Comparison of ENCODE assay signal across 23 cellular contexts in the genomic region with DNA sequence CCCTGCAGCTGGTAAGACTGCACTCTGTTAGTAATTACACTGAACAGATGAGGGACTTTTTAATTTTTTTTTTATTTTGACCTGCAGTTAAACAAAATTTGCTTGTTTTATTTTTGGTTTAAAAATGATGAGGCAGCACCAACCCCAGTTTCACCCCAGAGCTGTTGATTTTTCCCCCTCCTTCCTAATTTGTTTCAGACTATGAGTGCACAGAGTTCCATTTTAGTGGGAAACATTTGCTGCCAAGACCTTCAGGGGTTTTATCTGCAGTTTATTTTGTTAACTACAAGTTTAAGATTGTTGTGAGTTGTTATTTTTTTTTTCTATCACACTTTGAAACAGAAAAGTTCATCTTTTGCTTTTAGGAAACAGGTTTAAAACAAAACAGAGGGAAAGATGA.
DNase-seq lines count a peak whose midpoint lies in the region; ATAC-seq, FAIRE-seq and TF ChIP-seq lines count a peak whose summit lies in the region.
"Had no signal": no experiment of that assay in that cellular context is flagged by ENCODE, and none has a peak within 500 bp of the region (broad histone marks: within the 10 kb centered on the region; RNA-seq: fewer than 3 reads in every experiment).

No MANE protein-coding gene starts in this region.

- H3K4me1 Mint-ChIP-seq in T-helper 2 cell treated with Interferon-gamma antibody and Interleukin-4, amounts not matched to agents 5 μg/mL and 100 μg/mL, for 36 hours (ENCODE audit: low read depth): peaks cover 56% of the 10 kb centered on the region

- H3K4me1 ChIP-seq in tibial nerve (peaks cover 0 to 45% (median 2%) of the 10 kb centered on the region in 4 donors), colonic mucosa (no peaks in the 10 kb centered on the region)

- no peak overlapping the region for H3K27ac Mint-ChIP-seq in T-helper 2 cell treated with Interferon-gamma antibody and Interleukin-4, amounts not matched to agents 5 μg/mL and 100 μg/mL, for 36 hours

- no peaks in the 10 kb centered on the region for H3K36me3 Mint-ChIP-seq in T-helper 2 cell treated with Interferon-gamma antibody and Interleukin-4, amounts not matched to agents 5 μg/mL and 100 μg/mL, for 36 hours (ENCODE audit: low read depth)
- H3K36me3 Mint-ChIP-seq: T-cell had no signal

- H3K9ac ChIP-seq in colonic mucosa (ENCODE audit: low read depth in 2 of 2, low read length in 2 of 2): no peak overlapping the region

- H3K27me3 ChIP-seq in tibial nerve (no peaks in the 10 kb centered on the region), colonic mucosa (no peaks in the 10 kb centered on the region)
- H3K27me3 ChIP-seq: gastroesophageal sphincter, MG63 had no signal

- TF ChIP-seq POLR2A in tibial nerve (IDR thresholded peaks at IDR 0.05): no peak

- no peaks in the 10 kb centered on the region for H3K36me3 ChIP-seq in tibial nerve
- no peaks in the 10 kb centered on the region for H3K36me3 ChIP-seq in colonic mucosa
- H3K36me3 ChIP-seq: gastroesophageal sphincter, MG63 had no signal

- no peak for ATAC-seq in GM21529 (IDR thresholded peaks at IDR 0.05; ENCODE audit: unreplicated experiment)

- in situ Hi-C loops in astrocyte of the spinal cord (cut with HindIII; ENCODE audit: low sequenced_read_pairs): no loop called here

- intact Hi-C loops in colonic mucosa (cut with DNase I): no loop called here

- no peaks in the 10 kb centered on the region for H3K9me3 Mint-ChIP-seq in T-helper 2 cell treated with Interferon-gamma antibody and Interleukin-4, amounts not matched to agents 5 μg/mL and 100 μg/mL, for 36 hours
- H3K9me3 Mint-ChIP-seq: T-cell had no signal

- H3K27ac ChIP-seq in tibial nerve (peak overlapping the region; percentile 3 to 81 (median 64)), colonic mucosa (no peak overlapping the region)
- H3K27ac ChIP-seq: 22Rv1, C4-2B, gastroesophageal sphincter had no signal

- H3K4me3 ChIP-seq in astrocyte of the spinal cord (ENCODE audit: low read depth, low read length) (no peak overlapping the region), tibial nerve (peak overlapping the region in 1 of 4 donors; percentile 4), colonic mucosa (no peak overlapping the region)
- H3K4me3 ChIP-seq: gastroesophageal sphincter, MG63 had no signal

- H3K27me3 Mint-ChIP-seq in T-helper 2 cell treated with Interferon-gamma antibody and Interleukin-4, amounts not matched to agents 5 μg/mL and 100 μg/mL, for 36 hours (ENCODE audit: low read depth): peaks cover 4% of the 10 kb centered on the region
- H3K27me3 Mint-ChIP-seq: T-cell had no signal

- H3K4me3 Mint-ChIP-seq in T-helper 2 cell treated with Interferon-gamma antibody and Interleukin-4, amounts not matched to agents 5 μg/mL and 100 μg/mL, for 36 hours: peak overlapping the region; percentile 9
- H3K4me3 Mint-ChIP-seq: T-cell had no signal

- FAIRE-seq in HTR-8/SVneo (lab: Jason Lieb, UNC): no peak
- FAIRE-seq: small intestine had no signal

- TF ChIP-seq CTCF in astrocyte of the spinal cord (IDR thresholded peaks at IDR 0.05; ENCODE audit: low read depth, low read length) (no peak), tibial nerve (IDR thresholded peaks at IDR 0.05) (no peak), colonic mucosa (IDR thresholded peaks at IDR 0.05) (no peak)

- H3K9me3 ChIP-seq in tibial nerve (no peaks in the 10 kb centered on the region), colonic mucosa (no peaks in the 10 kb centered on the region)
- H3K9me3 ChIP-seq: gastroesophageal sphincter, MG63 had no signal

- DNase-seq in T-helper 2 cell treated with Interferon-gamma antibody and Interleukin-4, amounts not matched to agents 5 μg/mL and 100 μg/mL, for 36 hours (ENCODE audit: low spot score): no peak
- DNase-seq in T-helper 2 cell: no peak
- peak; percentile 25 for DNase-seq in astrocyte of the spinal cord (ENCODE audit: low read depth, low spot score)
- peak; percentile 31 for DNase-seq in left kidney (ENCODE audit: low read depth, low spot score)
- DNase-seq in tibial nerve (ENCODE audit: low spot score in 2 of 2): no peak
- no peak for DNase-seq in colonic mucosa
- no peak for DNase-seq in HTR-8/SVneo (ENCODE audit: insufficient read length, low spot score)
- DNase-seq: activated CD4-positive, alpha-beta T cell treated with anti-CD3 and anti-CD28 coated beads, Interleukin-2, amount 50 U/mL, for 4 hours; activated naive CD4-positive, alpha-beta T cell treated with Interleukin-2 at 50 U/mL for 16 hours; activated T-cell treated with anti-CD3 and anti-CD28 coated beads for 4 hours; anterior cingulate cortex; cortex of kidney; DMS 273 treated with DMSO at 0.1 percent for 48 hours; MG63; NCI-H187; posterior cingulate gyrus; small intestine; stimulated activated CD4-positive, alpha-beta T cell treated with anti-CD3 and anti-CD28 coated beads, Interleukin-4, amount 100 ng/mL, for 4 hours had no signal

- TF ChIP-seq EP300 in tibial nerve (IDR thresholded peaks at IDR 0.05): no peak

Comparison
In these comparisons a context has a peak if more than half of its experiments do, and no peak if none do; other contexts are left out.
1. DNase-seq: peak in astrocyte of the spinal cord (single experiment) and left kidney (single experiment); none in T-helper 2 cell treated with Interferon-gamma antibody and Interleukin-4, amounts not matched to agents 5 μg/mL and 100 μg/mL, for 36 hours (single experiment), T-helper 2 cell (0 of 5), tibial nerve (0 of 2), colonic mucosa (single experiment) and HTR-8/SVneo (single experiment).